9 cellular contexts compared by ENCODE assay signal in the genomic region with DNA sequence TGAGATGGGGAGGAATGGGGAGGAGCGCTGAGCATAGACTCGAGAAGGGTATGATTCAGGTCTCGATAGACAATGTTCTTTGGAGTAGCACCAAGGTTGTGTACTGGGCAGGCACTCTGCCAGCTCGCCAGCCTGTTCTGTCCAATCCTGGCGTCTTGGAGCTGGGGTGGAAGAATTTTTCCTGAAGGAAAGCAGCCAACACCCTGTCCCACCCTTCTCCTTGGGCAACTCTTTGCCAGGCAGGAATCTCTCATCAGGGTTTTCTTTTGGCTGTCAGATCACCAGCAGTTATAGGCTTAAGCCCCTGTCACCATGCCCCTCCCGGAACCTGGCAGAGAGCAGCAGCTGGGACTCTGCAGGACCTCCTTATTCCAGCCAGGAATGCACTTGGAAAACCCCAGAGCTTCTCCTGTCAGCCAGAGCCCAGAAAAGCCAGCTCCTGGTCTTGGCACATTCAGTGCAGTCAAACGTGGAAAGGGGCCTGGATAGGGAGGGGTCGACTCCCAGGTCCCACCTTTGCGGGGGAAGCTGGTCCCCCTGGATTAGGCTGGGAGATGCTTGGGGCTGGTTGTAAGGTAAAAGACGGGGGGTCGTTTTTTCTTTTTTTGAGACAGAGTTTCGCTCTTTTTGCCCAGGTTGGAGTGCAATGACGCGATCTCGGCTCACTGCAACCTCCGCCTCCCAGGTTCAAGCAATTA. TPM values are rescaled to one million over a fixed set of nuclear protein-coding genes. Genes with fewer than 3 reads are reported as not detected.
DNase-seq lines count a peak whose midpoint lies in the region; ATAC-seq and TF ChIP-seq lines count a peak whose summit lies in the region.
"Had no signal": no experiment of that assay in that cellular context is flagged by ENCODE, and none has a peak within 500 bp of the region (broad histone marks: within the 10 kb centered on the region; RNA-seq: fewer than 3 reads in every experiment).

No MANE protein-coding gene starts in this region.

- no peaks in the 10 kb centered on the region for H3K9me3 ChIP-seq in PC-9 (ENCODE audit: insufficient read depth, low read depth)

- H3K27me3 ChIP-seq in PC-9 (ENCODE audit: insufficient read depth, low read depth) = no peaks in the 10 kb centered on the region
- H3K27me3 ChIP-seq in rectal smooth muscle tissue (ENCODE audit: control insufficient read depth, insufficient read depth, low read length) = no peaks in the 10 kb centered on the region

- H3K36me3 ChIP-seq in PC-9 (ENCODE audit: low read depth) = no peaks in the 10 kb centered on the region
- H3K36me3 ChIP-seq in rectal smooth muscle tissue (ENCODE audit: control insufficient read depth, insufficient read depth, low read length) = no peaks in the 10 kb centered on the region

- ATAC-seq in HG03439 (IDR thresholded peaks at IDR 0.05; ENCODE audit: unreplicated experiment) = no peak

- peak overlapping the region; percentile 94 for H3K4me2 ChIP-seq in PC-9

- H2AFZ ChIP-seq in PC-9 = peak overlapping the region; percentile 100; the same call in 1 of the 2 replicates

- DNase-seq in GM12865 (ENCODE audit: low read depth) (no peak), PC-9 (peak in 1 of 2 experiments; percentile 93), epithelial cell of prostate (ENCODE audit: low read depth, low spot score) (peak; percentile 87), NCI-H2171 treated with DMSO at 0.1 percent for 48 hours (lab: John Stamatoyannopoulos, UW) (no peak), NOMO-1 treated with DMSO at 0.1 percent for 48 hours (lab: John Stamatoyannopoulos, UW; ENCODE audit: unreplicated experiment) (no peak)
- DNase-seq in stimulated activated CD4-positive, alpha-beta T cell treated with anti-CD3 and anti-CD28 coated beads, Interleukin-4, amount 100 ng/mL, for 24 hours = no peak
- DNase-seq: MV-4-11 had no signal

- H3K4me3 ChIP-seq in GM12865 (ENCODE audit: low read depth, low read length) (peak overlapping the region; percentile 97; the same call in 1 of the 2 replicates), PC-9 (peak overlapping the region; percentile 99; the same call in 1 of the 2 replicates), rectal smooth muscle tissue (ENCODE audit: low read length) (peak overlapping the region; percentile 29)

- intact Hi-C loops in PC-9 (cut with micrococcal nuclease; ENCODE audit: unreplicated experiment) = loop anchor here (2.0 to 5.0 kb wide), 2 partner anchors 17 to 36 kb away; no protein-coding TSS in a partner anchor

- no peak overlapping the region for H3K27ac ChIP-seq in PC-9
- H3K27ac ChIP-seq in epithelial cell of prostate = peak overlapping the region; percentile 95
- H3K27ac ChIP-seq in rectal smooth muscle tissue (ENCODE audit: low read depth, low read length) = no peak overlapping the region

- no TSS peak for BruUV-seq in PC-9 (replicated peaks; lab: Mats Ljungman, UMichigan)

- H3K9ac ChIP-seq in rectal smooth muscle tissue (ENCODE audit: low read length) = no peak overlapping the region

- peaks cover 28% of the 10 kb centered on the region for H3K79me2 ChIP-seq in PC-9 (ENCODE audit: low read depth)

- H4K20me1 ChIP-seq in PC-9 (ENCODE audit: insufficient read depth) = no peaks in the 10 kb centered on the region

- no peak for TF ChIP-seq CTCF in GM12865 (IDR thresholded peaks at IDR 0.05; ENCODE audit: insufficient read depth, low read depth, low read length, missing control alignments)
- TF ChIP-seq CTCF in PC-9 (conservative IDR thresholded peaks at IDR 0.05) = no peak

- POLR2A ChIA-PET in PC-9 (lab: Charles Lee; ENCODE audit: unreplicated experiment) = interaction anchor here (0.5 to 0.9 kb wide), 4 partner anchors 31 to 555 kb away, joined by 3 to 11 read pairs (median 4); a partner anchor contains a TSS

- H3K9me2 ChIP-seq in PC-9 (ENCODE audit: insufficient read depth) = no peaks in the 10 kb centered on the region

- CTCF ChIA-PET in PC-9 (lab: Charles Lee) = interaction anchor here (1.2 kb wide), 1 partner anchor 140 kb away, joined by 4 read pairs; no protein-coding TSS in a partner anchor

- H3K4me1 ChIP-seq in PC-9 (replicated peaks; ENCODE audit: insufficient read depth) (peaks cover 28% of the 10 kb centered on the region), rectal smooth muscle tissue (ENCODE audit: control insufficient read depth, insufficient read depth, low read length) (no peaks in the 10 kb centered on the region)

- H3F3A ChIP-seq in PC-9 (ENCODE audit: insufficient read depth, low read depth) = peaks cover 26% of the 10 kb centered on the region; the same call in 1 of the 2 replicates

RNA-seq across cellular contexts. Expression of a gene that starts 14.4 kb away (rescaled TPM):
- 51.0 and 66.8 TPM in 2 replicates for total RNA-seq in PC-9 (2021)

Comparison
In these comparisons a context has a peak if more than half of its experiments do, and no peak if none do; other contexts are left out.
1. H3K4me3 ChIP-seq: peak in every context shown above with its lines; median percentile 99 in PC-9; 97 in GM12865; 29 in rectal smooth muscle tissue.